ENCODE assay signal across 14 cellular contexts in genomic region chr12:119835068-119835467, GRCh38. TPM values are rescaled to one million over a fixed set of nuclear protein-coding genes. Genes with fewer than 3 reads are reported as not detected.
DNase-seq lines count a peak whose midpoint lies in the region; ATAC-seq and TF ChIP-seq lines count a peak whose summit lies in the region.
"Had no signal": no experiment of that assay in that cellular context is flagged by ENCODE, and none has a peak within 500 bp of the region (broad histone marks: within the 10 kb centered on the region; RNA-seq: fewer than 3 reads in every experiment).

No MANE protein-coding gene starts in this region.

- H3K9me2 ChIP-seq in HCT116 (ENCODE audit: insufficient read depth) = no peaks in the 10 kb centered on the region

- no peak overlapping the region for H3K4me2 ChIP-seq in HCT116 (ENCODE audit: low read length)

- no peaks in the 10 kb centered on the region for H4K20me1 ChIP-seq in HCT116 (ENCODE audit: insufficient read depth)

- no TSS peak for BruUV-seq in HCT116 (replicated peaks; lab: Mats Ljungman, UMichigan)

- H3K27me3 ChIP-seq in BE2C (no peaks in the 10 kb centered on the region), HCT116 (ENCODE audit: insufficient read depth, low read length) (no peaks in the 10 kb centered on the region)

- H3K27ac Mint-ChIP-seq in activated naive CD4-positive, alpha-beta T cell treated with anti-CD3 and anti-CD28 coated beads, Interleukin-2, amount 50 U/mL, for 72 hours = no peak overlapping the region
- H3K27ac Mint-ChIP-seq: CD4-positive, CD25-positive, alpha-beta regulatory T cell had no signal

- TF ChIP-seq CTCF in BE2C (IDR thresholded peaks at IDR 0.05; ENCODE audit: low read depth, low read length) (peak; percentile 30), HCT116 (IDR thresholded peaks at IDR 0.05 in 2 of 3, conservative IDR thresholded peaks at IDR 0.05 in 1 of 3; ENCODE audit: borderline replicate concordance in 1 of 3, insufficient read depth in 1 of 3, low read depth in 2 of 3, low read length in 2 of 3) (peak in 1 of 3 experiments; percentile 16; a peak in 1 of 6 replicates)

- DNase-seq in BE2C (no peak), HCT116 (ENCODE audit: low read depth, low spot score) (no peak), amniotic epithelial cell (ENCODE audit: low read depth) (peak; percentile 79), iPS-NIHi11 (ENCODE audit: low spot score) (peak; percentile 22), KG1 (lab: John Stamatoyannopoulos, UW) (no peak), posterior vena cava (ENCODE audit: low spot score) (no peak)
- no peak for DNase-seq in activated naive CD4-positive, alpha-beta T cell treated with anti-CD3 and anti-CD28 coated beads, Interleukin-2, amount 50 U/mL, for 72 hours (ENCODE audit: low spot score in 2 of 2)
- DNase-seq: activated naive CD4-positive, alpha-beta T cell treated with Interleukin-2 at 50 U/mL for 16 hours; CD4-positive, CD25-positive, alpha-beta regulatory T cell; NCI-H1092 treated with DMSO at 0.1 percent for 48 hours; NCI-H524 treated with DMSO at 0.1 percent for 48 hours; right cardiac atrium; stimulated activated naive CD8-positive, alpha-beta T cell treated with anti-CD3 and anti-CD28 coated beads, Interleukin-15, Interleukin-2, amounts not matched to agents 100 U/mL and 50 U/mL, for 24 hours had no signal

- RAD21 ChIA-PET in HCT116 (lab: Charles Lee; ENCODE audit: low non-redundant PET in 1 of 2, low total read pairs in 2 of 2, uncharacterized antibody in 2 of 2, unreplicated experiment in 2 of 2) = no interaction called here

- peaks cover 6 to 8% of the 10 kb centered on the region in 2 donors for H3K36me3 Mint-ChIP-seq in activated naive CD4-positive, alpha-beta T cell treated with anti-CD3 and anti-CD28 coated beads, Interleukin-2, amount 50 U/mL, for 72 hours

- TF ChIP-seq POLR2A in HCT116 (IDR thresholded peaks at IDR 0.05; ENCODE audit: borderline replicate concordance, extremely low read depth, insufficient read depth, insufficient read length) = no peak

- H3K4me1 ChIP-seq in BE2C (no peaks in the 10 kb centered on the region), HCT116 (ENCODE audit: control insufficient read depth in 1 of 2, insufficient read depth in 2 of 2, low read length in 2 of 2) (no peaks in the 10 kb centered on the region)

- no peaks in the 10 kb centered on the region for H3K9me3 Mint-ChIP-seq in activated naive CD4-positive, alpha-beta T cell treated with anti-CD3 and anti-CD28 coated beads, Interleukin-2, amount 50 U/mL, for 72 hours

- H3K36me3 ChIP-seq in BE2C (peaks cover 22% of the 10 kb centered on the region), HCT116 (ENCODE audit: control insufficient read depth in 1 of 2, insufficient read depth in 2 of 2, low read length in 2 of 2) (peaks cover 15 to 20% of the 10 kb centered on the region in 2 experiments)

- H3K79me2 ChIP-seq in HCT116 (ENCODE audit: insufficient read depth, low read length) = peaks cover 29% of the 10 kb centered on the region

- H3K9me3 ChIP-seq in BE2C = no peaks in the 10 kb centered on the region
- no peaks in the 10 kb centered on the region for H3K9me3 ChIP-seq in HCT116 (ENCODE audit: control insufficient read depth in 1 of 2, insufficient read depth in 1 of 2, low read depth in 1 of 2, low read length in 2 of 2)

- H3K9ac ChIP-seq in HCT116 (ENCODE audit: low read length) = no peak overlapping the region

- no peak overlapping the region for H3K27ac ChIP-seq in HCT116 (ENCODE audit: low read depth, low read length)

- intact Hi-C loops in HCT116 (cut with micrococcal nuclease) (no loop called here), posterior vena cava (cut with DNase I) (no loop called here)

- POLR2A ChIA-PET in HCT116 (lab: Charles Lee) = no interaction called here

- ATAC-seq in HCT116 (peak; percentile 52; the same call in 1 of the 2 replicates), GM21723 (IDR thresholded peaks at IDR 0.05; ENCODE audit: unreplicated experiment) (no peak)
- no peak for ATAC-seq in activated naive CD4-positive, alpha-beta T cell treated with anti-CD3 and anti-CD28 coated beads, Interleukin-2, amount 50 U/mL, for 72 hours
- ATAC-seq: right cardiac atrium; stimulated activated naive CD8-positive, alpha-beta T cell treated with anti-CD3 and anti-CD28 coated beads, Interleukin-15, Interleukin-2, amounts not matched to agents 100 U/mL and 50 U/mL, for 24 hours had no signal

- no peak overlapping the region for H2AFZ ChIP-seq in HCT116 (ENCODE audit: low read depth, low read length, poor library complexity, severe bottlenecking)

- no peak for TF ChIP-seq RAD21 in HCT116 (IDR thresholded peaks at IDR 0.05; ENCODE audit: low read depth)

- CTCF ChIA-PET in HCT116 (lab: Charles Lee) = no interaction called here

- no peak overlapping the region for H3K4me3 ChIP-seq in BE2C (ENCODE audit: low read depth, low read length)
- H3K4me3 ChIP-seq in HCT116 (replicated peaks in 1 of 2; ENCODE audit: low read depth in 1 of 2, low read length in 2 of 2) = no peak overlapping the region

TF ChIP-seq in HCT116, 20 proteins besides CTCF, POLR2A, EP300 and RAD21:
- no peak for TF ChIP-seq SP1 (IDR thresholded peaks at IDR 0.05; ENCODE audit: low read depth)
- no peak for TF ChIP-seq CEBPB (IDR thresholded peaks at IDR 0.05; ENCODE audit: low read depth)
- TF ChIP-seq JUND (IDR thresholded peaks at IDR 0.05) = no peak
- no peak for TF ChIP-seq ATF3 (IDR thresholded peaks at IDR 0.05)
- no peak for TF ChIP-seq ZBTB33 (IDR thresholded peaks at IDR 0.05; ENCODE audit: extremely low read depth, insufficient replicate concordance, low read length)
- TF ChIP-seq EGR1 (IDR thresholded peaks at IDR 0.05; ENCODE audit: low read depth) = no peak
- no peak for TF ChIP-seq EZH2phosphoT487 (IDR thresholded peaks at IDR 0.05; ENCODE audit: borderline replicate concordance)

RNA-seq across cellular contexts. Expression of gene CIT, which starts 42.1 kb away (rescaled TPM):
- polyA plus RNA-seq in BE2C (2012; ENCODE audit: insufficient read depth, insufficient read length, low read depth) = 4.8 TPM
- total RNA-seq in HCT116 (2021; ENCODE audit: unreplicated experiment) (54.2 TPM), posterior vena cava (1 to 10 TPM; 2.7 to 4.6 TPM)
- polyA plus RNA-seq in HCT116 (2012) = 25.5 and 29.6 TPM in 2 replicates
- total RNA-seq in activated naive CD4-positive, alpha-beta T cell treated with anti-CD3 and anti-CD28 coated beads, Interleukin-2, amount 50 U/mL, for 72 hours = 100 to 1,000 TPM in 1 of 2 donors, 10 to 100 TPM in 1; 83.4 to 147 TPM

Comparison
In these comparisons a context has a peak if more than half of its experiments do, and no peak if none do; other contexts are left out.
1. DNase-seq: peak in amniotic epithelial cell (single experiment) and iPS-NIHi11 (single experiment); none in BE2C (single experiment), HCT116 (single experiment), KG1 (single experiment), activated naive CD4-positive, alpha-beta T cell treated with anti-CD3 and anti-CD28 coated beads, Interleukin-2, amount 50 U/mL, for 72 hours (0 of 2) and posterior vena cava (single experiment).